Comparison of ENCODE assay signal across 8 cellular contexts in genomic region chr14:68794130-68794855, GRCh38. TPM values are rescaled to one million over a fixed set of nuclear protein-coding genes. Genes with fewer than 3 reads are reported as not detected.
DNase-seq lines count a peak whose midpoint lies in the region; ATAC-seq lines count a peak whose summit lies in the region.

No MANE protein-coding gene starts in this region.

- no peak for ATAC-seq in GM18907 (IDR thresholded peaks at IDR 0.05; ENCODE audit: unreplicated experiment)

- H3K4me1 ChIP-seq in endocrine pancreas (ENCODE audit: control insufficient read depth, insufficient read depth, low read length) (no peaks in the 10 kb centered on the region), mononuclear cell (ENCODE audit: insufficient read depth, low read length) (peaks cover 38% of the 10 kb centered on the region)

- no peaks in the 10 kb centered on the region for H3K9me3 ChIP-seq in endocrine pancreas (ENCODE audit: control insufficient read depth, low read length)
- no peaks in the 10 kb centered on the region for H3K9me3 ChIP-seq in mononuclear cell (ENCODE audit: low read depth, low read length)

- peak; percentile 88 for DNase-seq in GM03348 (ENCODE audit: low spot score)
- DNase-seq in MV-4-11 (lab: John Stamatoyannopoulos, UW), result peak; percentile 39
- DNase-seq in activated CD8-positive, alpha-beta memory T cell treated with anti-CD3 and anti-CD28 coated beads for 4 hours (ENCODE audit: low read depth in 2 of 2), result peak; percentile 77 to 86
- DNase-seq in stimulated activated CD8-positive, alpha-beta memory T cell treated with anti-CD3 and anti-CD28 coated beads, Interleukin-4, amount 100 ng/mL, for 48 hours, result peak; percentile 88
- DNase-seq in UCSD-AML1 (lab: John Stamatoyannopoulos, UW; ENCODE audit: unreplicated experiment), result no peak

- H3K27me3 ChIP-seq in endocrine pancreas (ENCODE audit: control insufficient read depth, insufficient read depth, low read length) (no peaks in the 10 kb centered on the region), mononuclear cell (ENCODE audit: insufficient read depth, low read length) (no peaks in the 10 kb centered on the region)

- H3K9ac ChIP-seq in endocrine pancreas (ENCODE audit: control insufficient read depth, insufficient read depth, low read length), result peak overlapping the region; percentile 70

- H3K36me3 ChIP-seq in endocrine pancreas (ENCODE audit: control insufficient read depth, insufficient read depth, low read length), result no peaks in the 10 kb centered on the region

- H3K4me3 ChIP-seq in endocrine pancreas (ENCODE audit: control insufficient read depth, insufficient read depth, low read length) (peak overlapping the region; percentile 60), mononuclear cell (ENCODE audit: low read length) (peak overlapping the region; percentile 100)

RNA-seq across cellular contexts. Expression of gene ZFP36L1, which starts 1.4 kb away (rescaled TPM):
- total RNA-seq in mononuclear cell, result 228 TPM
